ENCODE assay signal across 1 cellular context in the genomic region with DNA sequence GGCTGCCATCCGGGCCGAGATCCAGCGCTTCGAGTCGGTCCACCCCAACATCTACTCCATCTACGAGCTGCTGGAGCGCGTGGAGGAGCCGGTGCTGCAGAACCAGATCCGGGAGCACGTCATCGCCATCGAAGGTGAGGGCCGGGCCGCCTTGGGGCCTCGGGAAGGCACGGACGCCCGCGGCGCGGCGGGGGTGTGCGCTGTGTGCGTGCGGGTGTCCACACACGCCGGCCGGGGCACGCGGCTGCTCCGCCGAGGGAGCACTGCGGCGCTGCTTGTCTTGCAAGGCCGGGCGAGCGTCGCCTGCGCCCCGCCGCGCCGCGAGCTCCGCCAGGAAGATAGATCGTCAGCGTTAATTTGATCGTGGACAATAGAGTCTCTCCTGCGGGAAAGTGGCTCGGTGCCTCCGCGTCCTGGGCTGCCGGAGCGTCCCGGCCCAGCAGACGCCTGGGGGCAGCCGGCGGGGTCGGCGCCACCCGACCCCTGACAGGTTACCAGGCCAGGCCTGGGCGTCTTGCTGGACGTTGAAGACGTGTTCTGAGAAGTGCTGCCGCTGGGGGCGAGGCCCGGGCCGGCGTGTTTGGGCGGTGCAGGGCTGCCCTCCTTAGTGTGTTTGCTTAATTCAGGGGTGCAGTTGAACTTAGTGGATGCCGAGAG.
TF ChIP-seq lines count a peak whose summit lies in the region.

No MANE protein-coding gene starts in this region.

TF ChIP-seq in HepG2, 621 proteins besides CTCF, POLR2A, EP300 and RAD21 (continued from another document and continues in another):
- TF ChIP-seq, protein P1, sequence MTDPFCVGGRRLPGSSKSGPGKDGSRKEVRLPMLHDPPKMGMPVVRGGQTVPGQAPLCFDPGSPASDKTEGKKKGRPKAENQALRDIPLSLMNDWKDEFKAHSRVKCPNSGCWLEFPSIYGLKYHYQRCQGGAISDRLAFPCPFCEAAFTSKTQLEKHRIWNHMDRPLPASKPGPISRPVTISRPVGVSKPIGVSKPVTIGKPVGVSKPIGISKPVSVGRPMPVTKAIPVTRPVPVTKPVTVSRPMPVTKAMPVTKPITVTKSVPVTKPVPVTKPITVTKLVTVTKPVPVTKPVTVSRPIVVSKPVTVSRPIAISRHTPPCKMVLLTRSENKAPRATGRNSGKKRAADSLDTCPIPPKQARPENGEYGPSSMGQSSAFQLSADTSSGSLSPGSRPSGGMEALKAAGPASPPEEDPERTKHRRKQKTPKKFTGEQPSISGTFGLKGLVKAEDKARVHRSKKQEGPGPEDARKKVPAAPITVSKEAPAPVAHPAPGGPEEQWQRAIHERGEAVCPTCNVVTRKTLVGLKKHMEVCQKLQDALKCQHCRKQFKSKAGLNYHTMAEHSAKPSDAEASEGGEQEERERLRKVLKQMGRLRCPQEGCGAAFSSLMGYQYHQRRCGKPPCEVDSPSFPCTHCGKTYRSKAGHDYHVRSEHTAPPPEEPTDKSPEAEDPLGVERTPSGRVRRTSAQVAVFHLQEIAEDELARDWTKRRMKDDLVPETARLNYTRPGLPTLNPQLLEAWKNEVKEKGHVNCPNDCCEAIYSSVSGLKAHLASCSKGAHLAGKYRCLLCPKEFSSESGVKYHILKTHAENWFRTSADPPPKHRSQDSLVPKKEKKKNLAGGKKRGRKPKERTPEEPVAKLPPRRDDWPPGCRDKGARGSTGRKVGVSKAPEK (CRISPR knock-in tag; IDR thresholded peaks at IDR 0.05; ENCODE audit: borderline replicate concordance): no peak
- TF ChIP-seq ZNF557 (CRISPR knock-in tag; IDR thresholded peaks at IDR 0.05) (no peak), MAFK (conservative IDR thresholded peaks at IDR 0.05 in 1 of 2, IDR thresholded peaks at IDR 0.05 in 1 of 2; ENCODE audit: low read length in 2 of 2) (no peak), TCF7 (IDR thresholded peaks at IDR 0.05; ENCODE audit: low read depth) (no peak), AGO1 (IDR thresholded peaks at IDR 0.05; ENCODE audit: low read depth, low read length, poor library complexity, severe bottlenecking) (no peak), SMARCC2 (IDR thresholded peaks at IDR 0.05) (no peak), ZNF670 (CRISPR knock-in tag; IDR thresholded peaks at IDR 0.05; ENCODE audit: borderline replicate concordance) (0 out of 2 replicates have a peak, but pooled peaks have one; percentile 57), ZNF883 (CRISPR knock-in tag; IDR thresholded peaks at IDR 0.05; ENCODE audit: not compliant biosample characterization) (peak; percentile 95), CHD4 (IDR thresholded peaks at IDR 0.05; ENCODE audit: borderline replicate concordance, low read length) (no peak), MED1 (CRISPR knock-in tag; IDR thresholded peaks at IDR 0.05) (peak; percentile 34; the same call in 1 of the 2 replicates), HNRNPUL1 (IDR thresholded peaks at IDR 0.05; ENCODE audit: low read depth, low read length) (no peak), ZSCAN9 (CRISPR knock-in tag; IDR thresholded peaks at IDR 0.05; ENCODE audit: borderline replicate concordance) (no peak), RNF2 (conservative IDR thresholded peaks at IDR 0.05; ENCODE audit: low read depth) (peak; percentile 72), FLYWCH1 (CRISPR knock-in tag; IDR thresholded peaks at IDR 0.05) (no peak), PLRG1 (conservative IDR thresholded peaks at IDR 0.05) (no peak), MED8 (CRISPR knock-in tag; IDR thresholded peaks at IDR 0.05; ENCODE audit: insufficient replicate concordance) (no peak), EED (CRISPR knock-in tag; IDR thresholded peaks at IDR 0.05) (0 out of 2 replicates have a peak, but pooled peaks have one; percentile 18), SNRNP70 (IDR thresholded peaks at IDR 0.05; ENCODE audit: low read depth, low read length) (no peak), ZNF234 (CRISPR knock-in tag; conservative IDR thresholded peaks at IDR 0.05) (no peak), GATAD1 (CRISPR knock-in tag; IDR thresholded peaks at IDR 0.05) (no peak), RFX5 (IDR thresholded peaks at IDR 0.05; ENCODE audit: low read depth, low read length) (no peak), ZNF354B (CRISPR knock-in tag; IDR thresholded peaks at IDR 0.05) (peak; percentile 82; the same call in 1 of the 2 replicates), ZNF20 (CRISPR knock-in tag; IDR thresholded peaks at IDR 0.05) (no peak), REPIN1 (CRISPR knock-in tag; IDR thresholded peaks at IDR 0.05; ENCODE audit: borderline replicate concordance, low read depth) (no peak), YEATS2 (CRISPR knock-in tag; IDR thresholded peaks at IDR 0.05; ENCODE audit: borderline replicate concordance) (no peak), LCORL (IDR thresholded peaks at IDR 0.05) (no peak), LCORL (CRISPR knock-in tag; IDR thresholded peaks at IDR 0.05) (no peak), HNRNPH1 (optimal IDR thresholded peaks at IDR 0.05; ENCODE audit: low read depth, low read length) (no peak), JARID2 (CRISPR knock-in tag; IDR thresholded peaks at IDR 0.05; ENCODE audit: insufficient replicate concordance) (no peak), PTBP1 (IDR thresholded peaks at IDR 0.05; ENCODE audit: low read depth, low read length, poor library complexity, severe bottlenecking) (no peak)
- TF ChIP-seq, protein P2, sequence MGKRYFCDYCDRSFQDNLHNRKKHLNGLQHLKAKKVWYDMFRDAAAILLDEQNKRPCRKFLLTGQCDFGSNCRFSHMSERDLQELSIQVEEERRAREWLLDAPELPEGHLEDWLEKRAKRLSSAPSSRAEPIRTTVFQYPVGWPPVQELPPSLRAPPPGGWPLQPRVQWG (CRISPR knock-in tag; IDR thresholded peaks at IDR 0.05; ENCODE audit: borderline replicate concordance, low read depth): no peak
- TF ChIP-seq, protein P3, sequence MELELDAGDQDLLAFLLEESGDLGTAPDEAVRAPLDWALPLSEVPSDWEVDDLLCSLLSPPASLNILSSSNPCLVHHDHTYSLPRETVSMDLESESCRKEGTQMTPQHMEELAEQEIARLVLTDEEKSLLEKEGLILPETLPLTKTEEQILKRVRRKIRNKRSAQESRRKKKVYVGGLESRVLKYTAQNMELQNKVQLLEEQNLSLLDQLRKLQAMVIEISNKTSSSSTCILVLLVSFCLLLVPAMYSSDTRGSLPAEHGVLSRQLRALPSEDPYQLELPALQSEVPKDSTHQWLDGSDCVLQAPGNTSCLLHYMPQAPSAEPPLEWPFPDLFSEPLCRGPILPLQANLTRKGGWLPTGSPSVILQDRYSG (CRISPR knock-in tag; IDR thresholded peaks at IDR 0.05): no peak
- TF ChIP-seq, protein P4, sequence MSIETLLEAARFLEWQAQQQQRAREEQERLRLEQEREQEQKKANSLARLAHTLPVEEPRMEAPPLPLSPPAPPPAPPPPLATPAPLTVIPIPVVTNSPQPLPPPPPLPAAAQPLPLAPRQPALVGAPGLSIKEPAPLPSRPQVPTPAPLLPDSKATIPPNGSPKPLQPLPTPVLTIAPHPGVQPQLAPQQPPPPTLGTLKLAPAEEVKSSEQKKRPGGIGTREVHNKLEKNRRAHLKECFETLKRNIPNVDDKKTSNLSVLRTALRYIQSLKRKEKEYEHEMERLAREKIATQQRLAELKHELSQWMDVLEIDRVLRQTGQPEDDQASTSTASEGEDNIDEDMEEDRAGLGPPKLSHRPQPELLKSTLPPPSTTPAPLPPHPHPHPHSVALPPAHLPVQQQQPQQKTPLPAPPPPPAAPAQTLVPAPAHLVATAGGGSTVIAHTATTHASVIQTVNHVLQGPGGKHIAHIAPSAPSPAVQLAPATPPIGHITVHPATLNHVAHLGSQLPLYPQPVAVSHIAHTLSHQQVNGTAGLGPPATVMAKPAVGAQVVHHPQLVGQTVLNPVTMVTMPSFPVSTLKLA (IDR thresholded peaks at IDR 0.05): no peak
- TF ChIP-seq, protein P5, sequence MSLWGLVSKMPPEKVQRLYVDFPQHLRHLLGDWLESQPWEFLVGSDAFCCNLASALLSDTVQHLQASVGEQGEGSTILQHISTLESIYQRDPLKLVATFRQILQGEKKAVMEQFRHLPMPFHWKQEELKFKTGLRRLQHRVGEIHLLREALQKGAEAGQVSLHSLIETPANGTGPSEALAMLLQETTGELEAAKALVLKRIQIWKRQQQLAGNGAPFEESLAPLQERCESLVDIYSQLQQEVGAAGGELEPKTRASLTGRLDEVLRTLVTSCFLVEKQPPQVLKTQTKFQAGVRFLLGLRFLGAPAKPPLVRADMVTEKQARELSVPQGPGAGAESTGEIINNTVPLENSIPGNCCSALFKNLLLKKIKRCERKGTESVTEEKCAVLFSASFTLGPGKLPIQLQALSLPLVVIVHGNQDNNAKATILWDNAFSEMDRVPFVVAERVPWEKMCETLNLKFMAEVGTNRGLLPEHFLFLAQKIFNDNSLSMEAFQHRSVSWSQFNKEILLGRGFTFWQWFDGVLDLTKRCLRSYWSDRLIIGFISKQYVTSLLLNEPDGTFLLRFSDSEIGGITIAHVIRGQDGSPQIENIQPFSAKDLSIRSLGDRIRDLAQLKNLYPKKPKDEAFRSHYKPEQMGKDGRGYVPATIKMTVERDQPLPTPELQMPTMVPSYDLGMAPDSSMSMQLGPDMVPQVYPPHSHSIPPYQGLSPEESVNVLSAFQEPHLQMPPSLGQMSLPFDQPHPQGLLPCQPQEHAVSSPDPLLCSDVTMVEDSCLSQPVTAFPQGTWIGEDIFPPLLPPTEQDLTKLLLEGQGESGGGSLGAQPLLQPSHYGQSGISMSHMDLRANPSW (CRISPR knock-in tag; IDR thresholded peaks at IDR 0.05; ENCODE audit: borderline replicate concordance): no peak
- TF ChIP-seq, protein P6, sequence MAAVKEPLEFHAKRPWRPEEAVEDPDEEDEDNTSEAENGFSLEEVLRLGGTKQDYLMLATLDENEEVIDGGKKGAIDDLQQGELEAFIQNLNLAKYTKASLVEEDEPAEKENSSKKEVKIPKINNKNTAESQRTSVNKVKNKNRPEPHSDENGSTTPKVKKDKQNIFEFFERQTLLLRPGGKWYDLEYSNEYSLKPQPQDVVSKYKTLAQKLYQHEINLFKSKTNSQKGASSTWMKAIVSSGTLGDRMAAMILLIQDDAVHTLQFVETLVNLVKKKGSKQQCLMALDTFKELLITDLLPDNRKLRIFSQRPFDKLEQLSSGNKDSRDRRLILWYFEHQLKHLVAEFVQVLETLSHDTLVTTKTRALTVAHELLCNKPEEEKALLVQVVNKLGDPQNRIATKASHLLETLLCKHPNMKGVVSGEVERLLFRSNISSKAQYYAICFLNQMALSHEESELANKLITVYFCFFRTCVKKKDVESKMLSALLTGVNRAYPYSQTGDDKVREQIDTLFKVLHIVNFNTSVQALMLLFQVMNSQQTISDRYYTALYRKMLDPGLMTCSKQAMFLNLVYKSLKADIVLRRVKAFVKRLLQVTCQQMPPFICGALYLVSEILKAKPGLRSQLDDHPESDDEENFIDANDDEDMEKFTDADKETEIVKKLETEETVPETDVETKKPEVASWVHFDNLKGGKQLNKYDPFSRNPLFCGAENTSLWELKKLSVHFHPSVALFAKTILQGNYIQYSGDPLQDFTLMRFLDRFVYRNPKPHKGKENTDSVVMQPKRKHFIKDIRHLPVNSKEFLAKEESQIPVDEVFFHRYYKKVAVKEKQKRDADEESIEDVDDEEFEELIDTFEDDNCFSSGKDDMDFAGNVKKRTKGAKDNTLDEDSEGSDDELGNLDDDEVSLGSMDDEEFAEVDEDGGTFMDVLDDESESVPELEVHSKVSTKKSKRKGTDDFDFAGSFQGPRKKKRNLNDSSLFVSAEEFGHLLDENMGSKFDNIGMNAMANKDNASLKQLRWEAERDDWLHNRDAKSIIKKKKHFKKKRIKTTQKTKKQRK (IDR thresholded peaks at IDR 0.05; ENCODE audit: low read length): no peak
- TF ChIP-seq, protein P7, sequence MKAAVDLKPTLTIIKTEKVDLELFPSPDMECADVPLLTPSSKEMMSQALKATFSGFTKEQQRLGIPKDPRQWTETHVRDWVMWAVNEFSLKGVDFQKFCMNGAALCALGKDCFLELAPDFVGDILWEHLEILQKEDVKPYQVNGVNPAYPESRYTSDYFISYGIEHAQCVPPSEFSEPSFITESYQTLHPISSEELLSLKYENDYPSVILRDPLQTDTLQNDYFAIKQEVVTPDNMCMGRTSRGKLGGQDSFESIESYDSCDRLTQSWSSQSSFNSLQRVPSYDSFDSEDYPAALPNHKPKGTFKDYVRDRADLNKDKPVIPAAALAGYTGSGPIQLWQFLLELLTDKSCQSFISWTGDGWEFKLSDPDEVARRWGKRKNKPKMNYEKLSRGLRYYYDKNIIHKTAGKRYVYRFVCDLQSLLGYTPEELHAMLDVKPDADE (CRISPR knock-in tag; IDR thresholded peaks at IDR 0.05): peak; percentile 40; the same call in 1 of the 2 replicates
